Comparison of ENCODE assay signal across 10 cellular contexts in the genomic region with DNA sequence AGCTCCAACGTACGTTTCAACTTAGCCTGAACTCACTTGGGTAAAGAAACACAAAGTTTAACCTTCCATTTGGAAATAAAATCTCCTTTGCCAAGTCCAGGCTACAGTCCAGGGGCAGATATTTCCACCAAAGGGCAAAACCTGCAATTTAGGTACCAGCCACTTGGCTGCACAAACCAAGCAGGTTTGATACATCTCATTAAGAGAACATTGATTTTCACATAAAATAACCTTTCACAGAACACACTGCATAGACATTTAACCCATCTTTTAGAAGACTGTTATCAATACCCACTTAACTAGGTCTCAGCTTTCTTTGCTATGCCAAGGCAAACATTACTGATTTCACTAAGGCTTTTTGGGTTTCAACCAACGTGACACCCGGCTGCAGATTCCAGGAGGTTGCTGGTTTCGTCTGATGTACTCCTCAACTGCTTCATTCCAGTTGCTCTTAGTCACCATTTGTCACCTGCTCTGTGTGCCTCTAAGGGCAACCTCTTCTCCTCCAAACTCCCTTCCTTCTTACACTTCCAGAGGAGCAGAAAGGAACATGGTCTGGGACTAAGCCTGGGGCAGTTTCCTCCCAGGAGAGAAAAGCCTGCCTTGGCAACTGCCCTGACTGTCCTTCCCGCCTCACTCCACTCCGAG.
DNase-seq lines count a peak whose midpoint lies in the region; ATAC-seq and TF ChIP-seq lines count a peak whose summit lies in the region.
"Had no signal": no experiment of that assay in that cellular context is flagged by ENCODE, and none has a peak within 500 bp of the region (broad histone marks: within the 10 kb centered on the region; RNA-seq: fewer than 3 reads in every experiment).

No MANE protein-coding gene starts in this region.

- H3K9me3 ChIP-seq in MG63 = no peaks in the 10 kb centered on the region

- no peak overlapping the region for H3K4me3 ChIP-seq in BJ (ENCODE audit: low read depth, low read length)
- H3K4me3 ChIP-seq in MG63 = no peak overlapping the region
- H3K4me3 ChIP-seq in coronary artery = peak overlapping the region; percentile 1

- no peaks in the 10 kb centered on the region for H3K36me3 ChIP-seq in BJ (ENCODE audit: control insufficient read depth, insufficient read depth, low read length)
- H3K36me3 ChIP-seq in MG63 = no peaks in the 10 kb centered on the region

- intact Hi-C loops in activated T-helper 1 cell treated with anti-CD3 and anti-CD28 coated beads, Interleukin-12 subunit alpha, Interleukin-12 subunit beta, Interleukin-2, Interleukin-4 antibody, amounts not matched to agents 30 ng/mL and 10 ng/mL and 1 ng/mL, durations not matched to agents 14 hours and 24 hours and 36 hours (cut with micrococcal nuclease) = no loop called here

- CTCF ChIA-PET in BJ (lab: Yijun Ruan, JAX) = interaction anchor here (0.8 to 1.4 kb wide), 6 partner anchors 9 to 70 kb away, joined by 3 to 7 read pairs (median 3); no protein-coding TSS in a partner anchor

- no peaks in the 10 kb centered on the region for H3K36me3 Mint-ChIP-seq in T-helper 2 cell treated with Interferon-gamma antibody and Interleukin-4, amounts not matched to agents 5 μg/mL and 100 μg/mL, for 36 hours (ENCODE audit: low read depth)
- H3K36me3 Mint-ChIP-seq in activated T-helper 1 cell treated with anti-CD3 and anti-CD28 coated beads, Interleukin-12 subunit alpha, Interleukin-12 subunit beta, Interleukin-2, Interleukin-4 antibody, amounts not matched to agents 30 ng/mL and 10 ng/mL and 1 ng/mL, durations not matched to agents 14 hours and 24 hours and 36 hours (ENCODE audit: low read depth) = no peaks in the 10 kb centered on the region

- H3K27ac Mint-ChIP-seq in T-helper 2 cell treated with Interferon-gamma antibody and Interleukin-4, amounts not matched to agents 5 μg/mL and 100 μg/mL, for 36 hours = no peak overlapping the region
- H3K27ac Mint-ChIP-seq in activated T-helper 1 cell treated with anti-CD3 and anti-CD28 coated beads, Interleukin-12 subunit alpha, Interleukin-12 subunit beta, Interleukin-2, Interleukin-4 antibody, amounts not matched to agents 30 ng/mL and 10 ng/mL and 1 ng/mL, durations not matched to agents 14 hours and 24 hours and 36 hours = no peak overlapping the region

- H3K27me3 ChIP-seq in BJ (ENCODE audit: control insufficient read depth, insufficient read depth, low read length) (no peaks in the 10 kb centered on the region), MG63 (no peaks in the 10 kb centered on the region)

- no peaks in the 10 kb centered on the region for H3K9me3 Mint-ChIP-seq in T-helper 2 cell treated with Interferon-gamma antibody and Interleukin-4, amounts not matched to agents 5 μg/mL and 100 μg/mL, for 36 hours
- no peaks in the 10 kb centered on the region for H3K9me3 Mint-ChIP-seq in activated T-helper 1 cell treated with anti-CD3 and anti-CD28 coated beads, Interleukin-12 subunit alpha, Interleukin-12 subunit beta, Interleukin-2, Interleukin-4 antibody, amounts not matched to agents 30 ng/mL and 10 ng/mL and 1 ng/mL, durations not matched to agents 14 hours and 24 hours and 36 hours

- DNase-seq in BJ (ENCODE audit: low read depth) = no peak
- DNase-seq in MG63 = peak; percentile 73
- DNase-seq in coronary artery (ENCODE audit: low spot score) = no peak
- peak; percentile 54 for DNase-seq in non-pigmented ciliary epithelial cell (ENCODE audit: low read depth)
- no peak for DNase-seq in T-helper 2 cell treated with Interferon-gamma antibody and Interleukin-4, amounts not matched to agents 5 μg/mL and 100 μg/mL, for 36 hours (ENCODE audit: low spot score)
- DNase-seq in stimulated activated CD4-positive, alpha-beta T cell treated with anti-CD3 and anti-CD28 coated beads, Interleukin-15, amount 100 ng/mL, for 24 hours = no peak
- DNase-seq in activated T-helper 1 cell treated with anti-CD3 and anti-CD28 coated beads, Interleukin-12 subunit alpha, Interleukin-12 subunit beta, Interleukin-2, Interleukin-4 antibody, amounts not matched to agents 30 ng/mL and 10 ng/mL and 1 ng/mL, durations not matched to agents 14 hours and 24 hours and 36 hours (ENCODE audit: low spot score) = no peak
- DNase-seq: NCI-H146; stimulated activated CD4-positive, alpha-beta T cell treated with anti-CD3 and anti-CD28 coated beads, Interleukin-4, amount 100 ng/mL, for 24 hours had no signal

- no peak overlapping the region for H3K4me3 Mint-ChIP-seq in T-helper 2 cell treated with Interferon-gamma antibody and Interleukin-4, amounts not matched to agents 5 μg/mL and 100 μg/mL, for 36 hours
- no peak overlapping the region for H3K4me3 Mint-ChIP-seq in activated T-helper 1 cell treated with anti-CD3 and anti-CD28 coated beads, Interleukin-12 subunit alpha, Interleukin-12 subunit beta, Interleukin-2, Interleukin-4 antibody, amounts not matched to agents 30 ng/mL and 10 ng/mL and 1 ng/mL, durations not matched to agents 14 hours and 24 hours and 36 hours

- H3K27me3 Mint-ChIP-seq in T-helper 2 cell treated with Interferon-gamma antibody and Interleukin-4, amounts not matched to agents 5 μg/mL and 100 μg/mL, for 36 hours (ENCODE audit: low read depth) = peaks cover 3% of the 10 kb centered on the region
- H3K27me3 Mint-ChIP-seq in activated T-helper 1 cell treated with anti-CD3 and anti-CD28 coated beads, Interleukin-12 subunit alpha, Interleukin-12 subunit beta, Interleukin-2, Interleukin-4 antibody, amounts not matched to agents 30 ng/mL and 10 ng/mL and 1 ng/mL, durations not matched to agents 14 hours and 24 hours and 36 hours (ENCODE audit: insufficient read depth) = peaks cover 3% of the 10 kb centered on the region

- H3K27ac ChIP-seq in coronary artery = peak overlapping the region; percentile 15 to 55

- H3K4me1 Mint-ChIP-seq in T-helper 2 cell treated with Interferon-gamma antibody and Interleukin-4, amounts not matched to agents 5 μg/mL and 100 μg/mL, for 36 hours (ENCODE audit: low read depth) = no peaks in the 10 kb centered on the region
- no peaks in the 10 kb centered on the region for H3K4me1 Mint-ChIP-seq in activated T-helper 1 cell treated with anti-CD3 and anti-CD28 coated beads, Interleukin-12 subunit alpha, Interleukin-12 subunit beta, Interleukin-2, Interleukin-4 antibody, amounts not matched to agents 30 ng/mL and 10 ng/mL and 1 ng/mL, durations not matched to agents 14 hours and 24 hours and 36 hours (ENCODE audit: low read depth)

- POLR2A ChIA-PET in BJ (lab: Charles Lee) = no interaction called here

- no peak for ATAC-seq in HG02852 (IDR thresholded peaks at IDR 0.05; ENCODE audit: unreplicated experiment)

- TF ChIP-seq CTCF in BJ (IDR thresholded peaks at IDR 0.05; ENCODE audit: insufficient read depth, low read depth, low read length) (peak; percentile 7; the same call in 1 of the 2 replicates), coronary artery (IDR thresholded peaks at IDR 0.05) (no peak)

Comparison
In these comparisons a context has a peak if more than half of its experiments do, and no peak if none do; other contexts are left out.
1. DNase-seq: peak in MG63 (single experiment) and non-pigmented ciliary epithelial cell (single experiment); none in BJ (single experiment), coronary artery (single experiment), T-helper 2 cell treated with Interferon-gamma antibody and Interleukin-4, amounts not matched to agents 5 μg/mL and 100 μg/mL, for 36 hours (single experiment), stimulated activated CD4-positive, alpha-beta T cell treated with anti-CD3 and anti-CD28 coated beads, Interleukin-15, amount 100 ng/mL, for 24 hours (single experiment) and activated T-helper 1 cell treated with anti-CD3 and anti-CD28 coated beads, Interleukin-12 subunit alpha, Interleukin-12 subunit beta, Interleukin-2, Interleukin-4 antibody, amounts not matched to agents 30 ng/mL and 10 ng/mL and 1 ng/mL, durations not matched to agents 14 hours and 24 hours and 36 hours (single experiment).